ENCODE assay signal across 9 cellular contexts in the genomic region with DNA sequence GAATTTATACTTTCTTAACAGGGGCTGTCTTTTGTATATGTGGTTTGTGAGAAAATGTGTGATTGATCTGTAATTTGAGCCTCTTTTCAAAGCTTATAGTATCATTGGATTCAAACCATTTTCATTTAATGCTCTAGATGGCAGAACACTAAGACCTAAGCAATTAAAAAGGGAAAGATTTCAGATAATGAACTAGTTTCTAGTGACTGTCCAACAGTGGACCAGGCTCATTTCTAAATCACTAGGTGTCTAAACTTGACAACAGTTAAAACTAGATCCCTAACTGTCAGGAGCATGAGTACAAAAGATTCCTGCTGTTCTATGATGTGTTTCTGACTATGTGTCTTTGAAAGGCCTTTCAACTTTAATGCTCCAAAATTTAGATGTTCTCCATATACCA. TPM values are rescaled to one million over a fixed set of nuclear protein-coding genes. Genes with fewer than 3 reads are reported as not detected.
DNase-seq lines count a peak whose midpoint lies in the region; ATAC-seq and TF ChIP-seq lines count a peak whose summit lies in the region.
"Had no signal": no experiment of that assay in that cellular context is flagged by ENCODE, and none has a peak within 500 bp of the region (broad histone marks: within the 10 kb centered on the region; RNA-seq: fewer than 3 reads in every experiment).

No MANE protein-coding gene starts in this region.

- CTCF ChIA-PET in CD4-positive, alpha-beta T cell (lab: Charles Lee): interaction anchor here (0.7 to 2.0 kb wide), 9 partner anchors 7 to 64 kb away, joined by 3 to 7 read pairs (median 6); partner anchors contain the start of gene ANKRD44

- in situ Hi-C loops in G401 (cut with HindIII; ENCODE audit: low sequenced_read_pairs): no loop called here

- H3K4me3 ChIP-seq in ascending aorta: peak overlapping the region in 1 of 2 donors; percentile 35

- H3K27me3 ChIP-seq in CD4-positive, alpha-beta T cell (ENCODE audit: control insufficient read depth, insufficient read depth, low read length): no peaks in the 10 kb centered on the region
- no peaks in the 10 kb centered on the region for H3K27me3 ChIP-seq in ascending aorta

- peak overlapping the region; percentile 85 for H3K27ac ChIP-seq in CD4-positive, alpha-beta T cell (ENCODE audit: low read depth, low read length)
- H3K27ac ChIP-seq in ascending aorta: peak overlapping the region; percentile 55 to 59

- H3K27me3 Mint-ChIP-seq in CD4-positive, alpha-beta T cell: no peaks in the 10 kb centered on the region
- no peaks in the 10 kb centered on the region for H3K27me3 Mint-ChIP-seq in nephron progenitor cell (ENCODE audit: low read depth, poor library complexity)

- POLR2A ChIA-PET in CD4-positive, alpha-beta T cell (lab: Charles Lee): interaction anchor here (0.6 to 4.3 kb wide), 21 partner anchors 9 to 67 kb away, joined by 3 to 52 read pairs (median 6); partner anchors contain the start of gene ANKRD44

- peaks cover 3% of the 10 kb centered on the region for H3K9me3 Mint-ChIP-seq in CD4-positive, alpha-beta T cell
- H3K9me3 Mint-ChIP-seq in nephron progenitor cell: no peaks in the 10 kb centered on the region

- peak; percentile 16 for ATAC-seq in CD4-positive, alpha-beta T cell (ENCODE audit: poor library complexity)
- ATAC-seq in HG02840 (IDR thresholded peaks at IDR 0.05; ENCODE audit: low FRiP score, unreplicated experiment): peak; percentile 0
- ATAC-seq in GM18861 (IDR thresholded peaks at IDR 0.05; ENCODE audit: unreplicated experiment): no peak
- ATAC-seq in HG03521 (IDR thresholded peaks at IDR 0.05; ENCODE audit: unreplicated experiment): no peak
- no peak for ATAC-seq in GM19035 (IDR thresholded peaks at IDR 0.05; ENCODE audit: unreplicated experiment)

- H3K4me3 Mint-ChIP-seq in CD4-positive, alpha-beta T cell: peak overlapping the region; percentile 75
- H3K4me3 Mint-ChIP-seq in nephron progenitor cell: peak overlapping the region; percentile 8

- H3K27ac Mint-ChIP-seq in CD4-positive, alpha-beta T cell: peak overlapping the region; percentile 94
- peak overlapping the region; percentile 89 for H3K27ac Mint-ChIP-seq in nephron progenitor cell

- no peak for TF ChIP-seq CTCF in CD4-positive, alpha-beta T cell (IDR thresholded peaks at IDR 0.05)
- TF ChIP-seq CTCF in ascending aorta (IDR thresholded peaks at IDR 0.05): no peak
- TF ChIP-seq CTCF in nephron progenitor cell (IDR thresholded peaks at IDR 0.05): no peak

- intact Hi-C loops in CD4-positive, alpha-beta T cell (cut with DNase I, micrococcal nuclease): loop anchor here (2.0 to 5.0 kb wide), 3 partner anchors 36 to 51 kb away; no protein-coding TSS in a partner anchor
- intact Hi-C loops in ascending aorta (cut with DNase I): loop anchor here (5.0 kb wide), 1 partner anchor 64 kb away; no protein-coding TSS in a partner anchor

- peaks cover 19% of the 10 kb centered on the region for H3K36me3 Mint-ChIP-seq in CD4-positive, alpha-beta T cell (ENCODE audit: low read depth)
- no peaks in the 10 kb centered on the region for H3K36me3 Mint-ChIP-seq in nephron progenitor cell (ENCODE audit: low read depth)

- H3K9me3 ChIP-seq in CD4-positive, alpha-beta T cell (ENCODE audit: control insufficient read depth, low read length): no peaks in the 10 kb centered on the region
- H3K9me3 ChIP-seq in ascending aorta: no peaks in the 10 kb centered on the region

- peaks cover 0 to 12% of the 10 kb centered on the region in 2 donors for H3K4me1 ChIP-seq in ascending aorta

- peaks cover 84% of the 10 kb centered on the region for H3K4me1 Mint-ChIP-seq in CD4-positive, alpha-beta T cell (ENCODE audit: low read depth)
- peaks cover 52% of the 10 kb centered on the region for H3K4me1 Mint-ChIP-seq in nephron progenitor cell

- H3K36me3 ChIP-seq in ascending aorta: no peaks in the 10 kb centered on the region

- no peak for DNase-seq in CD4-positive, alpha-beta T cell
- DNase-seq in ascending aorta (ENCODE audit: low spot score in 2 of 2): no peak
- no peak for DNase-seq in nephron progenitor cell
- DNase-seq in G401 (ENCODE audit: low spot score): no peak
- DNase-seq: kidney glomerular epithelial cell had no signal

RNA-seq across cellular contexts. Expression of gene ANKRD44, which starts 54.6 kb away (rescaled TPM):
- total RNA-seq in CD4-positive, alpha-beta T cell: 100 to 1,000 TPM; 170 to 186 TPM
- total RNA-seq in ascending aorta: 66.3 TPM
- total RNA-seq in G401 (2014; rRNA removed; shearing (Covaris generic)): not detected in 2 replicates

Comparison
In these comparisons a context has a peak if more than half of its experiments do, and no peak if none do; other contexts are left out.
1. ATAC-seq: peak in CD4-positive, alpha-beta T cell (single experiment) and HG02840 (single experiment); none in GM18861 (single experiment), HG03521 (single experiment) and GM19035 (single experiment).
2. RNA of gene ANKRD44, which starts 54.6 kb away (total RNA-seq): 170 to 186 TPM in CD4-positive, alpha-beta T cell and 66.3 TPM in ascending aorta (single experiment); not detected in G401; every median in the first group is over 10 times any median in the second.